In the genomic region with DNA sequence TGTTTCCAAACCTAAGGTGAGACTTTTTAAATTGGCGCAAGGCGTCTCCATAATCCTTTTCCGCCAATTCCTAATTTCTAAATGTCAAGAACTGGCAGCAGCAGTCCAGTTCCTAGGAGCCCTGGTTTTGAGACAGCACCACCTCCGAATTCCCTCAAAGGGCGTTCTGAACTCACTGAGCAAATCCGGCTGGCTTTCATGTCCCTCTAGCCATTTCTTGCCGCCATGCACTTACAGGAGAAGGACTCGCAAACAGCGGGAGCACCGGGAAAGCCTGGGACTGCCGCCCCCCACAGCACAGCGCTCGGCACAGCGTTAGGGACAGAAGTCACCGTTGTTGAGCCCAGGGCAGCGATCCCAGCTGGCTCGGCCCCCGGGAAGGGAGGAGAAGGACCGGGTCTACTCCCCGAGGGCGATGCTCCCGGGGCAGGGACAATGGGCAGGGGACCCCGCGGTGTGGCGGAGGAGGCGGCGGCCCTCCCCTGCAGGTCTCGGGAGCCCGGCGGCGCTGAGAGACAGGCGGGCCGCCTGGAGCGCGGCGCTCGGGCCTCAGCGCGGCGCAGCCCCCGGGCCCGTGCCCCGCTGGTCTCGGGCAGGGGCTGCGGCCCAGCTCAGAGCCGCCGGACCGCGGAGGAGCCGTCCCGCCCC, we compare ENCODE assay signal across 8 cellular contexts. TPM values are rescaled to one million over a fixed set of nuclear protein-coding genes. Genes with fewer than 3 reads are reported as not detected.
DNase-seq lines count a peak whose midpoint lies in the region; ATAC-seq and TF ChIP-seq lines count a peak whose summit lies in the region.

No MANE protein-coding gene starts in this region.

- no peaks in the 10 kb centered on the region for H3K9me3 ChIP-seq in muscle layer of duodenum (ENCODE audit: control insufficient read depth in 1 of 2, low read length in 2 of 2)
- no peaks in the 10 kb centered on the region for H3K9me3 ChIP-seq in upper lobe of left lung

- TF ChIP-seq CTCF in upper lobe of left lung (IDR thresholded peaks at IDR 0.05) = no peak

- H3K4me3 ChIP-seq in muscle layer of duodenum (ENCODE audit: low read depth in 1 of 2, low read length in 2 of 2) (peak overlapping the region; percentile 72 to 85), upper lobe of left lung (peak overlapping the region; percentile 73 to 98 (median 90))

- peaks cover 20 to 36% of the 10 kb centered on the region in 2 donors for H3K4me1 ChIP-seq in muscle layer of duodenum (ENCODE audit: control insufficient read depth in 1 of 2, insufficient read depth in 2 of 2, low read length in 2 of 2)
- H3K4me1 ChIP-seq in upper lobe of left lung = peaks cover 40 to 53% (median 42%) of the 10 kb centered on the region in 4 donors

- ATAC-seq in HG02852 (IDR thresholded peaks at IDR 0.05; ENCODE audit: unreplicated experiment) (peak; percentile 19), upper lobe of left lung (ENCODE audit: low FRiP score in 2 of 2) (peak; percentile 4 to 44)

- H3K27me3 ChIP-seq in muscle layer of duodenum (ENCODE audit: low read depth, low read length) (no peaks in the 10 kb centered on the region), upper lobe of left lung (no peaks in the 10 kb centered on the region)

- no peak for TF ChIP-seq EP300 in upper lobe of left lung (IDR thresholded peaks at IDR 0.05)

- DNase-seq in NK-92 treated with Interleukin-12 subunit alpha and Interleukin-12 subunit beta, amount 100 ng/mL, for 24 hours (lab: John Stamatoyannopoulos, UW) = peak; percentile 13
- DNase-seq in NK-92 (lab: John Stamatoyannopoulos, UW; ENCODE audit: unreplicated experiment) (no peak), NCI-H345 (lab: John Stamatoyannopoulos, UW) (peak; percentile 40), activated T-helper 1 cell treated with Interleukin-2 at 50 U/mL for 16 hours (ENCODE audit: low read depth) (peak; percentile 4), fibroblast of gingiva (ENCODE audit: low read depth) (peak; percentile 38), upper lobe of left lung (peak; percentile 53 to 89)

- H3K27ac ChIP-seq in muscle layer of duodenum (ENCODE audit: low read length) (peak overlapping the region; percentile 63), upper lobe of left lung (peak overlapping the region; percentile 94 to 97 (median 96))

- 0% methylated on average over 5 to 19 of the region's 51 CpGs for WGBS in upper lobe of left lung, 2 donors

- H3K36me3 ChIP-seq in muscle layer of duodenum (ENCODE audit: control insufficient read depth in 1 of 2, insufficient read depth in 2 of 2, low read length in 2 of 2) (no peaks in the 10 kb centered on the region), upper lobe of left lung (no peaks in the 10 kb centered on the region)

- peak in 1 of 4 donors; percentile 0 for TF ChIP-seq POLR2A in upper lobe of left lung (IDR thresholded peaks at IDR 0.05)

RNA-seq across cellular contexts. Expression of a gene that starts 0.5 kb away (rescaled TPM):
- 10 to 100 TPM; 45.1 to 86.6 (median 54.6) TPM for total RNA-seq in upper lobe of left lung
